ENCODE assay signal across 15 cellular contexts in genomic region chr2:237868631-237869356, GRCh38. TPM values are rescaled to one million over a fixed set of nuclear protein-coding genes. Genes with fewer than 3 reads are reported as not detected.
DNase-seq lines count a peak whose midpoint lies in the region; ATAC-seq and TF ChIP-seq lines count a peak whose summit lies in the region.
"Had no signal": no experiment of that assay in that cellular context is flagged by ENCODE, and none has a peak within 500 bp of the region (broad histone marks: within the 10 kb centered on the region; RNA-seq: fewer than 3 reads in every experiment).

No MANE protein-coding gene starts in this region.

- peaks cover 33% of the 10 kb centered on the region for H3K4me1 Mint-ChIP-seq in type B pancreatic cell (ENCODE audit: unreplicated experiment)

- H3K4me3 Mint-ChIP-seq in type B pancreatic cell: no peak overlapping the region
- H3K4me3 Mint-ChIP-seq: activated naive CD8-positive, alpha-beta T cell treated with anti-CD3 and anti-CD28 coated beads, Interleukin-2, amount 10 ng/mL, durations not matched to agents 7 days and 5 days; CD4-positive, alpha-beta T cell; stimulated activated naive B cell treated with anti-CD40 and anti-IgM and Interleukin-4, amounts not matched to agents 10 μg/mL and 1 μg/mL and 100 μg/mL, for 72 hours had no signal

- in situ Hi-C loops in KBM-7 (cut with MboI; ENCODE audit: low pct_unique_long_range_greater_than_20kb, low sequenced_read_pairs): no loop called here
- in situ Hi-C loops in astrocyte of the spinal cord (cut with HindIII; ENCODE audit: low sequenced_read_pairs): no loop called here

- ATAC-seq in GM21526 (IDR thresholded peaks at IDR 0.05; ENCODE audit: low FRiP score, unreplicated experiment) (no peak), GM18867 (IDR thresholded peaks at IDR 0.05; ENCODE audit: unreplicated experiment) (no peak)
- ATAC-seq: heart right ventricle; stimulated activated naive B cell treated with anti-CD40 and anti-IgM and Interleukin-4, amounts not matched to agents 10 μg/mL and 1 μg/mL and 100 μg/mL, for 72 hours had no signal

- peaks cover 3% of the 10 kb centered on the region for H3K36me3 Mint-ChIP-seq in type B pancreatic cell
- H3K36me3 Mint-ChIP-seq: activated naive CD8-positive, alpha-beta T cell treated with anti-CD3 and anti-CD28 coated beads, Interleukin-2, amount 10 ng/mL, durations not matched to agents 7 days and 5 days; stimulated activated naive B cell treated with anti-CD40 and anti-IgM and Interleukin-4, amounts not matched to agents 10 μg/mL and 1 μg/mL and 100 μg/mL, for 72 hours had no signal

- no peak overlapping the region for H3K4me3 ChIP-seq in astrocyte of the spinal cord (ENCODE audit: low read depth, low read length)
- H3K4me3 ChIP-seq: heart right ventricle had no signal

- no peak overlapping the region for H3K27ac Mint-ChIP-seq in type B pancreatic cell
- H3K27ac Mint-ChIP-seq: activated naive CD8-positive, alpha-beta T cell treated with anti-CD3 and anti-CD28 coated beads, Interleukin-2, amount 10 ng/mL, durations not matched to agents 7 days and 5 days; CD4-positive, alpha-beta T cell; stimulated activated naive B cell treated with anti-CD40 and anti-IgM and Interleukin-4, amounts not matched to agents 10 μg/mL and 1 μg/mL and 100 μg/mL, for 72 hours had no signal

- no peak for TF ChIP-seq CTCF in astrocyte of the spinal cord (IDR thresholded peaks at IDR 0.05; ENCODE audit: low read depth, low read length)
- no peak for TF ChIP-seq CTCF in type B pancreatic cell (conservative IDR thresholded peaks at IDR 0.05)

- peaks cover 17% of the 10 kb centered on the region for H3K27me3 Mint-ChIP-seq in type B pancreatic cell

- H3K9me3 Mint-ChIP-seq in type B pancreatic cell: no peaks in the 10 kb centered on the region
- H3K9me3 Mint-ChIP-seq: activated naive CD8-positive, alpha-beta T cell treated with anti-CD3 and anti-CD28 coated beads, Interleukin-2, amount 10 ng/mL, durations not matched to agents 7 days and 5 days; CD4-positive, alpha-beta T cell; stimulated activated naive B cell treated with anti-CD40 and anti-IgM and Interleukin-4, amounts not matched to agents 10 μg/mL and 1 μg/mL and 100 μg/mL, for 72 hours had no signal

- DNase-seq in AG08396 (ENCODE audit: low spot score) (peak; percentile 49), KBM-7 (peak; percentile 77), astrocyte of the spinal cord (ENCODE audit: low read depth, low spot score) (peak; percentile 58), myocyte (ENCODE audit: low read depth) (peak; percentile 5), type B pancreatic cell (ENCODE audit: extremely low spot score, unreplicated experiment) (no peak), mucosa of gallbladder (ENCODE audit: low spot score) (no peak)
- DNase-seq: activated CD4-positive, alpha-beta T cell treated with anti-CD3 and anti-CD28 coated beads for 48 hours; activated naive CD8-positive, alpha-beta T cell treated with anti-CD3 and anti-CD28 coated beads, Interleukin-2, amount 10 ng/mL, durations not matched to agents 7 days and 5 days; CD4-positive, alpha-beta T cell; heart right ventricle; NCI-H1694 treated with DMSO at 0.1 percent for 48 hours; occipital lobe; stimulated activated naive B cell treated with anti-CD40 and anti-IgM and Interleukin-4, amounts not matched to agents 10 μg/mL and 1 μg/mL and 100 μg/mL, for 72 hours had no signal

RNA-seq across cellular contexts. Expression of gene RAMP1, which starts 9.4 kb away (rescaled TPM):
- total RNA-seq in myocyte: 19.5 and 20.9 TPM in 2 replicates
- 133 TPM for polyA plus RNA-seq in myocyte (2012)
- 11.3 and 23.8 TPM in 2 replicates for total RNA-seq in type B pancreatic cell (ENCODE audit: low replicate concordance)
- total RNA-seq in mucosa of gallbladder: 215 TPM
- total RNA-seq: CD4-positive, alpha-beta T cell had no signal

Comparison
In these comparisons a context has a peak if more than half of its experiments do, and no peak if none do; other contexts are left out.
1. DNase-seq: peak in AG08396 (single experiment), KBM-7 (single experiment), astrocyte of the spinal cord (single experiment) and myocyte (single experiment); none in type B pancreatic cell (single experiment) and mucosa of gallbladder (single experiment).